Comparison of ENCODE assay signal across 8 cellular contexts in the genomic region with DNA sequence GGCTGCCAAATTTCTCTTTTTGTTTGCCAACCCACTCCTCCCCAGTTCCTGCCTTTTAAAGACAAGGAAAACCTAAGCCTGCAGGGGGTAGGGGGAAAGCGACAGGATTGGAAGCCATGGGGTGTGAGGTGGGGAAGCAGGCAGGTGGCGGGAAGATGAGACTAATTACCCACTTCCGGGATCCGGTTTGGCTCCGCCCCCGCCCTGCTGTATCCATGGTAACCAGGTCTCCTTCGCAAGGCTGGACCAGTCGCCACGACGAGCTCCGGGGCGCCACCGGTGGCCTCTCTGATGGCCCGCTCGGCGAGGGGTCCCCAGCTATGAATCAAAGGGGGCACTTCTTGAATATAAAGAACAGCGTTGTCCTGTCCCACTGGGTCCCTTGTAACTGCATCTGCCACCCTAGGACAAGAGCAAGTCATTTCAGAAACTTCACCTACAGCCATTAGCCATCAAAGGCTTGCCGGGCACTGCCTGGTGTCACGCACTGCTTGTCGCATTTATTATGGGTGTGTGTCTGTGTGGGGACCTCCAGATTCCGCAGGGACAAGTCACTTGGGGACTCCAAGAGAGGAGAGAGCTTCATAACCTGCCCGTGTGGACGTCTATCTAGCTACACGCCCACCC. TPM values are rescaled to one million over a fixed set of nuclear protein-coding genes. Genes with fewer than 3 reads are reported as not detected.
A peak's percentile ranks its signal among the peaks of the same experiment; 100 is the strongest.
DNase-seq lines count a peak whose midpoint lies in the region; ATAC-seq, FAIRE-seq and TF ChIP-seq lines count a peak whose summit lies in the region.

No MANE protein-coding gene starts in this region.

- H3K4me1 Mint-ChIP-seq in endodermal cell, result peaks cover 3% of the 10 kb centered on the region

- no peaks in the 10 kb centered on the region for H3K9me3 Mint-ChIP-seq in endodermal cell

- no peak overlapping the region for H3K4me3 Mint-ChIP-seq in endodermal cell

- ATAC-seq in HG02763 (IDR thresholded peaks at IDR 0.05; ENCODE audit: unreplicated experiment), result no peak

- H3K36me3 ChIP-seq in endodermal cell (ENCODE audit: control insufficient read depth, insufficient read depth, low read length) (no peaks in the 10 kb centered on the region), kidney (ENCODE audit: control insufficient read depth in 1 of 2, insufficient read depth in 2 of 2, low read length in 2 of 2) (no peaks in the 10 kb centered on the region)

- DNase-seq in NCI-H2081 (lab: John Stamatoyannopoulos, UW) (peak; percentile 40 to 56), NCI-H2081 treated with DMSO at 0.1 percent for 48 hours (lab: John Stamatoyannopoulos, UW) (no peak), endodermal cell (peak; percentile 97), kidney (no peak), NCI-H2196 treated with DMSO at 0.1 percent for 48 hours (lab: John Stamatoyannopoulos, UW; ENCODE audit: unreplicated experiment) (no peak)
- peak; percentile 32 for DNase-seq in activated CD4-positive, alpha-beta T cell treated with anti-CD3 and anti-CD28 coated beads for 1 hour
- DNase-seq in stimulated activated CD4-positive, alpha-beta T cell treated with anti-CD3 and anti-CD28 coated beads, TNF-alpha, amount 100 ng/mL, for 4 hours (ENCODE audit: low read depth in 3 of 3), result peak; percentile 28 to 34 (median 33)

- TF ChIP-seq CTCF in endodermal cell (conservative IDR thresholded peaks at IDR 0.05), result peak; percentile 28
- TF ChIP-seq CTCF in kidney (IDR thresholded peaks at IDR 0.05; ENCODE audit: borderline replicate concordance, extremely low read depth, insufficient read depth), result no peak

- H3K27me3 Mint-ChIP-seq in endodermal cell (ENCODE audit: insufficient read depth), result peaks cover 3% of the 10 kb centered on the region

- 13 to 22% methylated on average over 7 to 22 of the region's 24 CpGs for WGBS in endodermal cell (ENCODE audit: insufficient coverage in 1 of 2, insufficient read length in 1 of 2), 2 experiments

- H3K27ac ChIP-seq in endodermal cell (ENCODE audit: low read depth, low read length), result no peak overlapping the region
- no peak overlapping the region for H3K27ac ChIP-seq in kidney (ENCODE audit: low read depth in 2 of 2, low read length in 2 of 2)

- H3K36me3 Mint-ChIP-seq in endodermal cell (ENCODE audit: low read depth), result no peaks in the 10 kb centered on the region

- H3K4me3 ChIP-seq in endodermal cell (ENCODE audit: low read length) (no peak overlapping the region), kidney (ENCODE audit: low read length in 2 of 2) (no peak overlapping the region)

- H3K27me3 ChIP-seq in endodermal cell (ENCODE audit: control insufficient read depth, insufficient read depth, low read length, poor library complexity, severe bottlenecking), result no peaks in the 10 kb centered on the region

- H3K9me3 ChIP-seq in endodermal cell (ENCODE audit: control insufficient read depth, low read length) (no peaks in the 10 kb centered on the region), kidney (ENCODE audit: control insufficient read depth in 1 of 2, low read length in 2 of 2) (no peaks in the 10 kb centered on the region)

- H3K4me1 ChIP-seq in endodermal cell (ENCODE audit: control insufficient read depth, insufficient read depth, low read length), result no peaks in the 10 kb centered on the region
- H3K4me1 ChIP-seq in kidney (ENCODE audit: control insufficient read depth in 1 of 2, insufficient read depth in 1 of 2, low read depth in 1 of 2, low read length in 2 of 2), result no peaks in the 10 kb centered on the region

- H3K9ac ChIP-seq in endodermal cell (ENCODE audit: extremely low read depth, low read length, poor library complexity, severe bottlenecking), result no peak overlapping the region
- no peak overlapping the region for H3K9ac ChIP-seq in kidney (ENCODE audit: low read length in 2 of 2)

- intact Hi-C loops in kidney (cut with DNase I), result no loop called here

- H3K27ac Mint-ChIP-seq in endodermal cell, result no peak overlapping the region

- no peak for FAIRE-seq in kidney (lab: Jason Lieb, UNC)

RNA-seq across cellular contexts. Expression of gene LMTK2, which starts 55.4 kb away (rescaled TPM):
- total RNA-seq in endodermal cell (10 to 100 TPM; 23.5 to 25.6 TPM), kidney (24.8 TPM)
- 9.8 TPM for polyA plus RNA-seq in endodermal cell (2013, experiment 1 of 2)
- 9.9 TPM for polyA plus RNA-seq in endodermal cell (2013, experiment 2 of 2)
- 3.3 TPM for polyA plus RNA-seq in kidney (ENCODE audit: insufficient read depth, low read depth, low replicate concordance)

Comparison
In these comparisons a context has a peak if more than half of its experiments do, and no peak if none do; other contexts are left out.
1. DNase-seq: peak in NCI-H2081 (2 of 2), activated CD4-positive, alpha-beta T cell treated with anti-CD3 and anti-CD28 coated beads for 1 hour (single experiment), endodermal cell (single experiment) and stimulated activated CD4-positive, alpha-beta T cell treated with anti-CD3 and anti-CD28 coated beads, TNF-alpha, amount 100 ng/mL, for 4 hours (3 of 3); none in NCI-H2081 treated with DMSO at 0.1 percent for 48 hours (single experiment), kidney (single experiment) and NCI-H2196 treated with DMSO at 0.1 percent for 48 hours (single experiment).